In the genomic region with DNA sequence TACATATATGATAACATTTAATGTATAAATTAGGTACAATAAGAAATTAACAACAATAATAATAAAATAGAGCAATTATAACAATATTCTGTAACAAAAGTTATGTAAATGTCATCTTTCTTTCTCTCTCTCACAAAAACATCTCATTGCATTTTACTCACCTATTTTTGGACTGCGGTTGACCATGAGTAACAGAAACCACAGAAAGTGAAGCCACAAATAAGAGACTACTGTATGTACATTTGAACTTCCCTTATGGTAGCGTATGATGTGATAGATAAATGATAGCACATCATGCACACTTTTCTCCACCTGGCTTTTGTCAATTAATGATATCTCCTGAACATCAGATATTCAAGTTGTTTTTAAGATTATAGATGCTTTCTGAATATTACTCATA, we compare ENCODE assay signal across 10 cellular contexts.
DNase-seq lines count a peak whose midpoint lies in the region; ATAC-seq and TF ChIP-seq lines count a peak whose summit lies in the region.
"Had no signal": no experiment of that assay in that cellular context is flagged by ENCODE, and none has a peak within 500 bp of the region (broad histone marks: within the 10 kb centered on the region; RNA-seq: fewer than 3 reads in every experiment).

No MANE protein-coding gene starts in this region.

- WGBS in tibial nerve, 2 donors: 86 to 88% methylated on average over 2 of the region's 2 CpGs

- no peak for TF ChIP-seq CTCF in tibial nerve (IDR thresholded peaks at IDR 0.05)

- no peak overlapping the region for H3K27ac ChIP-seq in tibial nerve
- H3K27ac ChIP-seq: sigmoid colon had no signal

- H3K27me3 ChIP-seq in tibial nerve: no peaks in the 10 kb centered on the region
- H3K27me3 ChIP-seq: sigmoid colon had no signal

- no peak for TF ChIP-seq EP300 in tibial nerve (IDR thresholded peaks at IDR 0.05)

- no peaks in the 10 kb centered on the region for H3K36me3 ChIP-seq in tibial nerve
- H3K36me3 ChIP-seq: sigmoid colon had no signal

- DNase-seq in KG1 (lab: John Stamatoyannopoulos, UW): peak; percentile 33
- DNase-seq in glomerular visceral epithelial cell (ENCODE audit: extremely low spot score): peak; percentile 29
- no peak for DNase-seq in tibial nerve (ENCODE audit: low spot score in 2 of 2)
- DNase-seq in NCI-H345 (lab: John Stamatoyannopoulos, UW): no peak
- DNase-seq in NCI-H1092 treated with DMSO at 0.1 percent for 48 hours (lab: John Stamatoyannopoulos, UW): no peak
- DNase-seq in stimulated activated naive CD4-positive, alpha-beta T cell (lab: John Stamatoyannopoulos, UW): no peak
- DNase-seq: foreskin melanocyte, sigmoid colon had no signal

- H3K9me3 ChIP-seq in tibial nerve: no peaks in the 10 kb centered on the region
- H3K9me3 ChIP-seq: sigmoid colon had no signal

- ATAC-seq in GM18868 (IDR thresholded peaks at IDR 0.05; ENCODE audit: unreplicated experiment) (peak; percentile 100), GM21825 (IDR thresholded peaks at IDR 0.05; ENCODE audit: unreplicated experiment) (peak; percentile 100)

- no peak overlapping the region for H3K4me3 ChIP-seq in tibial nerve
- H3K4me3 ChIP-seq: sigmoid colon had no signal

- TF ChIP-seq POLR2A in tibial nerve (IDR thresholded peaks at IDR 0.05): no peak

- no peaks in the 10 kb centered on the region for H3K4me1 ChIP-seq in tibial nerve
- H3K4me1 ChIP-seq: sigmoid colon had no signal

Comparison
In these comparisons a context has a peak if more than half of its experiments do, and no peak if none do; other contexts are left out.
1. DNase-seq: peak in KG1 (single experiment) and glomerular visceral epithelial cell (single experiment); none in tibial nerve (0 of 2), NCI-H345 (single experiment), NCI-H1092 treated with DMSO at 0.1 percent for 48 hours (single experiment) and stimulated activated naive CD4-positive, alpha-beta T cell (0 of 6).